8 cellular contexts compared by ENCODE assay signal in the genomic region with DNA sequence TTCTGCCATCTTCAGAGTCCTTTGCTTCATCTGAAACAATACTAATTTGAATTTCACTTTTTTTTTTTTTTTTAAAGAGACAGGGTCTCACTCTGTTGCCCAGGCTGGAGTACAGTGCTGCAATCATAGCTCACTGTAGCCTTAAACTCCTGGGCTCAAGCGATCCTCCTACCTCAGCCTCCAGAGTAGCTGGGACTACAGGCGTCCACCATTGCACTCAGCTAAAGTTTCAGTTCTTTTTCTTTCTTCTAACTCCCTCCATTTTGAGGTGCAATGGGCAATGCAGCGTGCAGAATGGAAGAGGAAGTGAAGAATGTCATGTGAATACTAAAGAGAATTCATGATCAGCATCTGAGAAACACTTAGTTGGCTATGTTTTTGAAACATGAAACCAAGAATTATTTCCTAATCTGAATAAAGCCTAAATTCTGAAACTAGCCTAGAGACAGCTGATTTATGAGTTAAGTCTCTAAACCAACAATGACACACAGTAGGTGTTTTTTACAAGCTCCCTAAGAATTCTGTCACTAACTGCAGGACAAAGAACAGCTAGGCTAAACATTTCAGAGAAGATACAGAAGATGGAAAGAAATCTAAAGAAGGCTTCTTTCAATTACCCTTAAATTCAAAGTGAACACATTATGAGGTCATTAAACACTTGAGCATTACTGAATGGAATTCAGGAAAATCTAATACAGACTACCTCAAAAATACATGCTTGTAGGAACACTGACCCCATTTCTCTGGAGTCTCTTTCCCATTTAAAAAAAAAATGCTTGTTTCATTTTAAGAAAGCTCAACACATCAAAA. TPM values are rescaled to one million over a fixed set of nuclear protein-coding genes. Genes with fewer than 3 reads are reported as not detected.
A peak's percentile ranks its signal among the peaks of the same experiment; 100 is the strongest.
DNase-seq lines count a peak whose midpoint lies in the region; ATAC-seq, FAIRE-seq and TF ChIP-seq lines count a peak whose summit lies in the region.

No MANE protein-coding gene starts in this region.

- no peak overlapping the region for H3K4me3 ChIP-seq in CD4-positive, alpha-beta memory T cell (ENCODE audit: low read length in 2 of 2)
- H3K4me3 ChIP-seq in dorsolateral prefrontal cortex: peak overlapping the region in 1 of 59 donors; percentile 9
- no peak overlapping the region for H3K4me3 ChIP-seq in kidney (ENCODE audit: low read length in 2 of 2)

- CTCF ChIA-PET in CD4-positive, alpha-beta memory T cell (lab: Charles Lee; ENCODE audit: partially characterized antibody): interaction anchor here (0.6 to 3.0 kb wide), 8 partner anchors 8 to 827 kb away, joined by 3 to 12 read pairs (median 3); no protein-coding TSS in a partner anchor

- no peaks in the 10 kb centered on the region for H3K27me3 Mint-ChIP-seq in CD4-positive, alpha-beta memory T cell

- H3K27ac ChIP-seq in CD4-positive, alpha-beta memory T cell (ENCODE audit: low read depth, low read length): no peak overlapping the region
- H3K27ac ChIP-seq in dorsolateral prefrontal cortex: peak overlapping the region in 48 of 59 donors; percentile 1 to 84 (median 44)
- no peak overlapping the region for H3K27ac ChIP-seq in kidney (ENCODE audit: low read depth in 2 of 2, low read length in 2 of 2)

- no peaks in the 10 kb centered on the region for H3K9me3 Mint-ChIP-seq in CD4-positive, alpha-beta memory T cell

- ATAC-seq in GM19468 (IDR thresholded peaks at IDR 0.05; ENCODE audit: extremely low read depth, unreplicated experiment): peak; percentile 52
- peak; percentile 66 for ATAC-seq in HG03469 (IDR thresholded peaks at IDR 0.05; ENCODE audit: unreplicated experiment)

- POLR2A ChIA-PET in CD4-positive, alpha-beta memory T cell (lab: Charles Lee; ENCODE audit: partially characterized antibody): interaction anchor here (0.7 to 1.4 kb wide), 4 partner anchors 8 to 108 kb away, joined by 3 to 4 read pairs (median 4); a partner anchor contains a TSS

- H3K27ac Mint-ChIP-seq in CD4-positive, alpha-beta memory T cell: peak overlapping the region; percentile 19 to 70 (median 48)

- H3K36me3 ChIP-seq in CD4-positive, alpha-beta memory T cell (ENCODE audit: insufficient read depth, low read length): peaks cover 51% of the 10 kb centered on the region
- H3K36me3 ChIP-seq in kidney (ENCODE audit: control insufficient read depth in 1 of 2, insufficient read depth in 2 of 2, low read length in 2 of 2): peaks cover 32 to 49% of the 10 kb centered on the region in 2 donors

- H3K4me1 Mint-ChIP-seq in CD4-positive, alpha-beta memory T cell: peaks cover 11 to 51% (median 17%) of the 10 kb centered on the region in 4 donors

- H3K27me3 ChIP-seq in CD4-positive, alpha-beta memory T cell (ENCODE audit: insufficient read depth, low read length): no peaks in the 10 kb centered on the region
- no peaks in the 10 kb centered on the region for H3K27me3 ChIP-seq in dorsolateral prefrontal cortex

- no peaks in the 10 kb centered on the region for H3K9me3 ChIP-seq in CD4-positive, alpha-beta memory T cell (ENCODE audit: control insufficient read depth in 1 of 2, low read length in 2 of 2)
- H3K9me3 ChIP-seq in kidney (ENCODE audit: control insufficient read depth in 1 of 2, low read length in 2 of 2): no peaks in the 10 kb centered on the region

- intact Hi-C loops in CD4-positive, alpha-beta memory T cell (cut with micrococcal nuclease): no loop called here
- intact Hi-C loops in dorsolateral prefrontal cortex (cut with DNase I): no loop called here
- intact Hi-C loops in kidney (cut with DNase I): no loop called here

- H3K4me1 ChIP-seq in CD4-positive, alpha-beta memory T cell (ENCODE audit: insufficient read depth, low read length): peaks cover 13% of the 10 kb centered on the region
- H3K4me1 ChIP-seq in kidney (ENCODE audit: control insufficient read depth in 1 of 2, insufficient read depth in 1 of 2, low read depth in 1 of 2, low read length in 2 of 2): peaks cover 0 to 8% of the 10 kb centered on the region in 2 donors

- no peak overlapping the region for H3K9ac ChIP-seq in kidney (ENCODE audit: low read length in 2 of 2)

- H3K4me3 Mint-ChIP-seq in CD4-positive, alpha-beta memory T cell: peak overlapping the region in 1 of 8 donors; percentile 52

- TF ChIP-seq CTCF in dorsolateral prefrontal cortex (IDR thresholded peaks at IDR 0.05 in 54 of 56, conservative IDR thresholded peaks at IDR 0.05 in 2 of 56; ENCODE audit: low read depth in 1 of 56, partially characterized antibody in 56 of 56) (no peak), kidney (IDR thresholded peaks at IDR 0.05; ENCODE audit: borderline replicate concordance, extremely low read depth, insufficient read depth) (no peak)

- H3K36me3 Mint-ChIP-seq in CD4-positive, alpha-beta memory T cell: peaks cover 48 to 87% of the 10 kb centered on the region in 2 donors

- DNase-seq in CD4-positive, alpha-beta memory T cell: no peak
- DNase-seq in dorsolateral prefrontal cortex (no peak), C1 segment of cervical spinal cord (lab: John Stamatoyannopoulos, UW) (no peak), RCC 7860 (ENCODE audit: low spot score) (no peak), kidney (no peak), NCI-H774 (lab: John Stamatoyannopoulos, UW) (no peak)

- no peak for FAIRE-seq in RCC 7860 (lab: Jason Lieb, UNC)
- FAIRE-seq in kidney (lab: Jason Lieb, UNC): no peak

RNA-seq across cellular contexts. Expression of a gene that starts 21.0 kb away (rescaled TPM):
- 10 to 100 TPM; 19.2 to 20.4 TPM for total RNA-seq in CD4-positive, alpha-beta memory T cell
- 10 to 100 TPM; 16.1 to 16.7 TPM for polyA plus RNA-seq in CD4-positive, alpha-beta memory T cell
- total RNA-seq in dorsolateral prefrontal cortex (100 to 1,000 TPM in 118 of 120 experiments, 10 to 100 TPM in 2; 90.3 to 278 (median 166) TPM), kidney (21.9 TPM)
- polyA plus RNA-seq in kidney (ENCODE audit: insufficient read depth, low read depth, low replicate concordance): 16.6 TPM

RNA-seq across cellular contexts. Expression of a gene that starts 53.4 kb away (rescaled TPM):
- total RNA-seq in CD4-positive, alpha-beta memory T cell: 10 to 100 TPM; 51.7 to 59.8 TPM
- polyA plus RNA-seq in CD4-positive, alpha-beta memory T cell: 10 to 100 TPM; 54.7 to 62.6 TPM
- total RNA-seq in dorsolateral prefrontal cortex (10 to 100 TPM; 16.0 to 38.5 (median 26.0) TPM), kidney (60.8 TPM)
- polyA plus RNA-seq in kidney (ENCODE audit: insufficient read depth, low read depth, low replicate concordance): 70.9 TPM

Comparison
In these comparisons a context has a peak if more than half of its experiments do, and no peak if none do; other contexts are left out.
1. H3K27ac ChIP-seq: peak in dorsolateral prefrontal cortex (48 of 59); none in CD4-positive, alpha-beta memory T cell (single experiment) and kidney (0 of 2).